24 cellular contexts compared by ENCODE assay signal in genomic region chrX:11422529-11422857, GRCh38.
"Had no signal": no experiment of that assay in that cellular context is flagged by ENCODE, and none has a peak within 500 bp of the region (broad histone marks: within the 10 kb centered on the region; RNA-seq: fewer than 3 reads in every experiment).

No MANE protein-coding gene starts in this region.

- H3K27me3 ChIP-seq: right atrium auricular region, suprapubic skin, upper lobe of right lung had no signal

- H3K4me3 ChIP-seq: heart right ventricle, right atrium auricular region, skin epidermis, suprapubic skin, upper lobe of right lung had no signal

- H3K36me3 ChIP-seq: heart right ventricle, right atrium auricular region, suprapubic skin, upper lobe of right lung had no signal

- H3K27ac ChIP-seq: heart right ventricle, skin epidermis, suprapubic skin had no signal

- H3K4me1 ChIP-seq: right atrium auricular region, upper lobe of right lung had no signal

- ATAC-seq: activated CD8-positive, alpha-beta T cell treated with anti-CD3 and anti-CD28 coated beads, Interleukin-2, amount 10 ng/mL, durations not matched to agents 7 days and 5 days; activated naive CD4-positive, alpha-beta T cell treated with anti-CD3 and anti-CD28 coated beads, Interleukin-2, amount 50 U/mL, for 72 hours; activated T-cell treated with anti-CD3 and anti-CD28 coated beads, Interleukin-2, amount 50 U/mL, for 72 hours; heart right ventricle; left colon; naive thymus-derived CD4-positive, alpha-beta T cell; upper lobe of right lung; WTC11 had no signal

- DNase-seq: activated CD4-positive, alpha-beta T cell treated with anti-CD3 and anti-CD28 coated beads for 48 hours; activated CD8-positive, alpha-beta memory T cell treated with anti-CD3 and anti-CD28 coated beads, Interleukin-2, amount 50 U/mL, for 4 hours; activated CD8-positive, alpha-beta T cell treated with anti-CD3 and anti-CD28 coated beads, Interleukin-2, amount 10 ng/mL, durations not matched to agents 7 days and 5 days; activated gamma-delta T cell; activated T-cell treated with anti-CD3 and anti-CD28 coated beads, Interleukin-2, amount 50 U/mL, for 72 hours; amygdala; central memory CD4-positive, alpha-beta T cell; cortex of kidney; effector memory CD4-positive, alpha-beta T cell; foreskin melanocyte; heart right ventricle; left colon; naive thymus-derived CD4-positive, alpha-beta T cell; posterior cingulate gyrus; stimulated activated CD4-positive, alpha-beta T cell treated with anti-CD3 and anti-CD28 coated beads, Interleukin-15, amount 100 ng/mL, for 24 hours; stimulated activated CD4-positive, alpha-beta T cell treated with anti-CD3 and anti-CD28 coated beads, Interleukin-4, amount 100 ng/mL, for 1 hour; stimulated activated naive CD4-positive, alpha-beta T cell treated with Interleukin-2 at 50 U/mL for 16 hours; T-helper 2 cell; upper lobe of right lung had no signal

- H3K9me3 ChIP-seq: heart right ventricle, right atrium auricular region, suprapubic skin, upper lobe of right lung had no signal
